In genomic region chr3:169954142-169954756, GRCh38 we compare ENCODE assay signal across 12 cellular contexts. TPM values are rescaled to one million over a fixed set of nuclear protein-coding genes. Genes with fewer than 3 reads are reported as not detected.
DNase-seq lines count a peak whose midpoint lies in the region; ATAC-seq and TF ChIP-seq lines count a peak whose summit lies in the region.
"Had no signal": no experiment of that assay in that cellular context is flagged by ENCODE, and none has a peak within 500 bp of the region (broad histone marks: within the 10 kb centered on the region; RNA-seq: fewer than 3 reads in every experiment).

No MANE protein-coding gene starts in this region.

- H3K27ac ChIP-seq in gastroesophageal sphincter, result no peak overlapping the region

- no peaks in the 10 kb centered on the region for H3K27me3 ChIP-seq in gastroesophageal sphincter

- H3K9me3 ChIP-seq in gastroesophageal sphincter, result peaks cover 0 to 2% (median 0%) of the 10 kb centered on the region in 3 donors

- no peak for TF ChIP-seq EP300 in gastroesophageal sphincter (IDR thresholded peaks at IDR 0.05)

- no peaks in the 10 kb centered on the region for H3K4me1 ChIP-seq in gastroesophageal sphincter

- no peaks in the 10 kb centered on the region for H3K36me3 ChIP-seq in gastroesophageal sphincter

- TF ChIP-seq CTCF in gastroesophageal sphincter (IDR thresholded peaks at IDR 0.05), result no peak

- H3K4me3 ChIP-seq in gastroesophageal sphincter, result no peak overlapping the region

- DNase-seq in GDM1 (lab: John Stamatoyannopoulos, UW) (peak; percentile 23), SKM-1 treated with dmso at 0.1 percent for 144 hours (lab: John Stamatoyannopoulos, UW; ENCODE audit: unreplicated experiment) (peak; percentile 97), EL (no peak), DMS 273 (lab: John Stamatoyannopoulos, UW; ENCODE audit: unreplicated experiment) (no peak)
- DNase-seq in activated CD4-positive, alpha-beta T cell treated with anti-CD3 and anti-CD28 coated beads, Interleukin-2, amount 50 U/mL, for 4 hours, result no peak
- DNase-seq: CD4-positive, alpha-beta memory T cell; NK-92 treated with Interleukin-12 subunit alpha and Interleukin-12 subunit beta, amount 100 ng/mL, for 24 hours; stimulated activated CD4-positive, alpha-beta T cell treated with anti-CD3 and anti-CD28 coated beads, Interleukin-12 subunit alpha, Interleukin-12 subunit beta, amount 100 ng/mL, for 4 hours had no signal

- TF ChIP-seq POLR2A in gastroesophageal sphincter (IDR thresholded peaks at IDR 0.05), result no peak

- ATAC-seq in GM19397 (IDR thresholded peaks at IDR 0.05; ENCODE audit: unreplicated experiment), result peak; percentile 69
- ATAC-seq in HG03103 (IDR thresholded peaks at IDR 0.05; ENCODE audit: low read depth, unreplicated experiment), result peak; percentile 79
- no peak for ATAC-seq in gastroesophageal sphincter

- WGBS in gastroesophageal sphincter (ENCODE audit: low coverage in 1 of 2), 2 donors, result 67 to 72% methylated on average over 5 to 6 of the region's 6 CpGs

RNA-seq across cellular contexts. Expression of gene SEC62, which starts 12.4 kb away (rescaled TPM):
- 10 to 100 TPM; 75.9 to 88.8 (median 82.4) TPM for total RNA-seq in gastroesophageal sphincter

RNA-seq across cellular contexts. Expression of gene SAMD7, which starts 42.9 kb away (rescaled TPM):
- not detected for total RNA-seq in gastroesophageal sphincter
- total RNA-seq: CD4-positive, alpha-beta memory T cell; liver had no signal

Comparison
In these comparisons a context has a peak if more than half of its experiments do, and no peak if none do; other contexts are left out.
1. DNase-seq: peak in GDM1 (single experiment) and SKM-1 treated with dmso at 0.1 percent for 144 hours (single experiment); none in EL (single experiment), DMS 273 (single experiment) and activated CD4-positive, alpha-beta T cell treated with anti-CD3 and anti-CD28 coated beads, Interleukin-2, amount 50 U/mL, for 4 hours (0 of 2).